In genomic region chr11:10249448-10249847, GRCh38 we compare ENCODE assay signal across 1 cellular context. TPM values are rescaled to one million over a fixed set of nuclear protein-coding genes. Genes with fewer than 3 reads are reported as not detected.
"Had no signal": no experiment of that assay in that cellular context is flagged by ENCODE, and none has a peak within 500 bp of the region (broad histone marks: within the 10 kb centered on the region; RNA-seq: fewer than 3 reads in every experiment).

No MANE protein-coding gene starts in this region.

RNA-seq across cellular contexts. Expression of gene ADM, which starts 55.4 kb away (rescaled TPM):
- polyA plus RNA-seq: naive thymus-derived CD4-positive, alpha-beta T cell had no signal
